In the genomic region with DNA sequence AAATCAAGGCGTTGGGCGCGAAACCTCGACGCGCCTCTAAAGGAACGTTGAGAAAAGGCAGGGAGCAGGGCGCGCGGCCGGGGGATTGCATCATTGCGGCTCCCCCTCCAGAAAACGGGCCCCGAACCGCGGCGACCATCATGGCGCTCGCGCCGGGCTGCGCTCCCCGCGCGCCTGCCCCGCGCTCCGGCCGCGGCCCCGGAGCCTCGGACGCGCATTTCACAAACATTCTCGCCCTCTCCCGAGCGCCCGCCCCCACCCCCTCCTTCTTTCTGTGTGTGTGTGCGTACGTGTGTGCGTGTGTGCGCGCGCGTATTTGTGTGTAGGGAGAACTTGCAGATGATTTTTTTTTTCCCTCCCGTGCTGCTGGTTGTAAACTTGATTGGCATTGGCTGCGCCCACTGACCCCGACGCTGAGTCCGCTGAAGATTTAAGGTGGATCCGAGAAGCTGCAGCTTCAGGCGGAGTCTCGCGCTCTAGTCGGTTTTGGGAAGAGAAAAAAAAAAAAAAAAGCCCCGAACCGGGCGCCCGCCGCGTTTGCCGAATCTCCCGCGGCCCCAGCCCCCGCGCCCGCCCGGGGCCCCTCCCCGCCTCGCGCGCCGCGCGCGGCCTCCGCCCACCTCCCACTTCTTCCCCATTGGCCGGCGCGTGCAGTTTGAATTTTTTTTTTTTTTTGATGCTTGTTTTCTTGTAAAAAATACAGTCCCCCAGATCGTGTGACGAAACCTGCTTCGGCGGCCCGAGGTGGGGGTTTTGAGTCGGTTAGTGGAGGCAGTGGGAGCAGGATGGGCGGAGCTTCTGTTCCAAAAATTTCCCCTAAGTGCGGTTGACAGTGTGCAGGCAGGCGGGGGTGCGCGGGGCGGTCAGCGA, we compare ENCODE assay signal across 1 cellular context.
TF ChIP-seq lines count a peak whose summit lies in the region.

No MANE protein-coding gene starts in this region.

TF ChIP-seq in H1, 55 proteins besides CTCF, POLR2A, EP300 and RAD21 (continues in another document):
- peak; percentile 63 for TF ChIP-seq PHF8 (conservative IDR thresholded peaks at IDR 0.05; ENCODE audit: low read depth, low read length)
- TF ChIP-seq SP2 (IDR thresholded peaks at IDR 0.05; ENCODE audit: low read length): no peak
- no peak for TF ChIP-seq CREB1 (IDR thresholded peaks at IDR 0.05)
- TF ChIP-seq TAF1 (IDR thresholded peaks at IDR 0.05; ENCODE audit: low read depth, low read length): peak; percentile 88
- no peak for TF ChIP-seq NRF1 (IDR thresholded peaks at IDR 0.05; ENCODE audit: low read depth, low read length)
- no peak for TF ChIP-seq SUZ12 (IDR thresholded peaks at IDR 0.05; ENCODE audit: low read length)
- TF ChIP-seq SAP30 (IDR thresholded peaks at IDR 0.05; ENCODE audit: insufficient read depth, insufficient replicate concordance, low read length): no peak
- TF ChIP-seq RBBP5 (IDR thresholded peaks at IDR 0.05; ENCODE audit: borderline replicate concordance, low read depth, low read length): no peak; the same call in 1 of the 2 replicates
- peak; percentile 90 for TF ChIP-seq YY1 (IDR thresholded peaks at IDR 0.05; ENCODE audit: low read depth, low read length)
- TF ChIP-seq HDAC6 (IDR thresholded peaks at IDR 0.05; ENCODE audit: low read depth, low read length): no peak
- TF ChIP-seq TAF7 (optimal IDR thresholded peaks at IDR 0.05; ENCODE audit: borderline replicate concordance, low read depth, low read length): no peak
- TF ChIP-seq, protein P1, sequence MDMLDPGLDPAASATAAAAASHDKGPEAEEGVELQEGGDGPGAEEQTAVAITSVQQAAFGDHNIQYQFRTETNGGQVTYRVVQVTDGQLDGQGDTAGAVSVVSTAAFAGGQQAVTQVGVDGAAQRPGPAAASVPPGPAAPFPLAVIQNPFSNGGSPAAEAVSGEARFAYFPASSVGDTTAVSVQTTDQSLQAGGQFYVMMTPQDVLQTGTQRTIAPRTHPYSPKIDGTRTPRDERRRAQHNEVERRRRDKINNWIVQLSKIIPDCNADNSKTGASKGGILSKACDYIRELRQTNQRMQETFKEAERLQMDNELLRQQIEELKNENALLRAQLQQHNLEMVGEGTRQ (IDR thresholded peaks at IDR 0.05; ENCODE audit: low read length): no peak
- peak; percentile 10 for TF ChIP-seq NANOG (IDR thresholded peaks at IDR 0.05; ENCODE audit: insufficient read depth, low read depth, low read length, poor library complexity, severe bottlenecking)
- peak; percentile 68 for TF ChIP-seq MAX (IDR thresholded peaks at IDR 0.05)
- peak; percentile 74 for TF ChIP-seq JUND (IDR thresholded peaks at IDR 0.05; ENCODE audit: low read length)
- peak; percentile 32 for TF ChIP-seq CTBP2 (IDR thresholded peaks at IDR 0.05; ENCODE audit: borderline replicate concordance, insufficient read depth, insufficient read length, low read length)
- TF ChIP-seq SP4 (IDR thresholded peaks at IDR 0.05; ENCODE audit: low read length): no peak
- 0 out of 2 replicates have a peak, but pooled peaks have one; percentile 1 for TF ChIP-seq SRF (IDR thresholded peaks at IDR 0.05; ENCODE audit: low read depth, low read length)
- no peak for TF ChIP-seq CBX8 (IDR thresholded peaks at IDR 0.05; ENCODE audit: borderline replicate concordance, low read depth, low read length)
- TF ChIP-seq POU5F1 (IDR thresholded peaks at IDR 0.05; ENCODE audit: low read depth, low read length): no peak
- no peak for TF ChIP-seq ZNF274 (IDR thresholded peaks at IDR 0.05; ENCODE audit: borderline replicate concordance, extremely low read depth, low read length)
- TF ChIP-seq TEAD4 (IDR thresholded peaks at IDR 0.05; ENCODE audit: low read depth, low read length): no peak
- no peak for TF ChIP-seq RNF2 (IDR thresholded peaks at IDR 0.05; ENCODE audit: borderline replicate concordance, low read depth, low read length, missing control alignments, poor library complexity, severe bottlenecking)
- TF ChIP-seq, protein P2, sequence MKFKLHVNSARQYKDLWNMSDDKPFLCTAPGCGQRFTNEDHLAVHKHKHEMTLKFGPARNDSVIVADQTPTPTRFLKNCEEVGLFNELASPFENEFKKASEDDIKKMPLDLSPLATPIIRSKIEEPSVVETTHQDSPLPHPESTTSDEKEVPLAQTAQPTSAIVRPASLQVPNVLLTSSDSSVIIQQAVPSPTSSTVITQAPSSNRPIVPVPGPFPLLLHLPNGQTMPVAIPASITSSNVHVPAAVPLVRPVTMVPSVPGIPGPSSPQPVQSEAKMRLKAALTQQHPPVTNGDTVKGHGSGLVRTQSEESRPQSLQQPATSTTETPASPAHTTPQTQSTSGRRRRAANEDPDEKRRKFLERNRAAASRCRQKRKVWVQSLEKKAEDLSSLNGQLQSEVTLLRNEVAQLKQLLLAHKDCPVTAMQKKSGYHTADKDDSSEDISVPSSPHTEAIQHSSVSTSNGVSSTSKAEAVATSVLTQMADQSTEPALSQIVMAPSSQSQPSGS (IDR thresholded peaks at IDR 0.05; ENCODE audit: low read length): no peak
- peak in 1 of 2 experiments; percentile 44; a peak in 1 of 4 replicates for TF ChIP-seq HDAC2 (IDR thresholded peaks at IDR 0.05; ENCODE audit: borderline replicate concordance in 1 of 2, low read depth in 2 of 2, low read length in 2 of 2)
- TF ChIP-seq KDM4A (IDR thresholded peaks at IDR 0.05; ENCODE audit: low read depth, low read length, severe bottlenecking): no peak
- no peak for TF ChIP-seq EZH2 (IDR thresholded peaks at IDR 0.05; ENCODE audit: low read depth, low read length, severe bottlenecking)
- TF ChIP-seq TBP (IDR thresholded peaks at IDR 0.05; ENCODE audit: low read depth, low read length): peak; percentile 69
- TF ChIP-seq CEBPB (IDR thresholded peaks at IDR 0.05; ENCODE audit: low read depth, low read length): peak; percentile 97
- no peak for TF ChIP-seq GABPA (IDR thresholded peaks at IDR 0.05; ENCODE audit: borderline replicate concordance, insufficient read depth, low read length)
- peak; percentile 66 for TF ChIP-seq ASH2L (IDR thresholded peaks at IDR 0.05; ENCODE audit: low read length)
- peak in 1 of 2 experiments; percentile 59; a peak in 2 of 4 replicates for TF ChIP-seq SIN3A (conservative IDR thresholded peaks at IDR 0.05 in 1 of 2, IDR thresholded peaks at IDR 0.05 in 1 of 2; ENCODE audit: low read depth in 1 of 2, low read length in 2 of 2)
- TF ChIP-seq GTF2F1 (IDR thresholded peaks at IDR 0.05; ENCODE audit: borderline replicate concordance, low read depth, low read length): no peak
- no peak for TF ChIP-seq CBX5 (IDR thresholded peaks at IDR 0.05; ENCODE audit: low read depth, low read length)
- peak; percentile 36; the same call in 1 of the 2 replicates for TF ChIP-seq KDM1A (IDR thresholded peaks at IDR 0.05; ENCODE audit: borderline replicate concordance, low read length)
- TF ChIP-seq SIX5 (IDR thresholded peaks at IDR 0.05; ENCODE audit: low read depth, low read length): no peak
- TF ChIP-seq CHD2 (IDR thresholded peaks at IDR 0.05; ENCODE audit: low read length): no peak; the same call in 1 of the 2 replicates
- TF ChIP-seq TCF12 (IDR thresholded peaks at IDR 0.05; ENCODE audit: low read depth, low read length): no peak
- no peak for TF ChIP-seq RFX5 (IDR thresholded peaks at IDR 0.05; ENCODE audit: borderline replicate concordance, low read depth, low read length)
- no peak for TF ChIP-seq EGR1 (IDR thresholded peaks at IDR 0.05; ENCODE audit: borderline replicate concordance, low read depth, low read length)
- no peak for TF ChIP-seq CHD1 (IDR thresholded peaks at IDR 0.05; ENCODE audit: low read depth, low read length)
- TF ChIP-seq E2F6 (IDR thresholded peaks at IDR 0.05): peak; percentile 71; the same call in 1 of the 2 replicates
- TF ChIP-seq ATF3 (IDR thresholded peaks at IDR 0.05; ENCODE audit: insufficient read depth, low read depth, low read length): peak; percentile 75; the same call in 1 of the 2 replicates
- TF ChIP-seq SP1 (IDR thresholded peaks at IDR 0.05; ENCODE audit: low read depth, low read length): no peak
- TF ChIP-seq RXRA (IDR thresholded peaks at IDR 0.05; ENCODE audit: insufficient read depth, low read depth, low read length): no peak
- no peak for TF ChIP-seq JUN (IDR thresholded peaks at IDR 0.05; ENCODE audit: low read depth, low read length)
- TF ChIP-seq SIRT6 (IDR thresholded peaks at IDR 0.05; ENCODE audit: low read length): no peak
- TF ChIP-seq FOSL1 (IDR thresholded peaks at IDR 0.05; ENCODE audit: insufficient read depth, low read depth, low read length): 0 out of 2 replicates have a peak, but pooled peaks have one; percentile 49
- TF ChIP-seq BRCA1 (IDR thresholded peaks at IDR 0.05; ENCODE audit: low read depth, low read length): no peak
- TF ChIP-seq KDM5A (IDR thresholded peaks at IDR 0.05; ENCODE audit: low read length): no peak
- TF ChIP-seq BACH1 (IDR thresholded peaks at IDR 0.05; ENCODE audit: low read length): peak; percentile 4; the same call in 1 of the 2 replicates
- no peak for TF ChIP-seq CHD7 (IDR thresholded peaks at IDR 0.05; ENCODE audit: insufficient replicate concordance, low read length)
- TF ChIP-seq BCL11A (IDR thresholded peaks at IDR 0.05; ENCODE audit: low read depth in 2 of 2, low read length in 2 of 2): no peak
- TF ChIP-seq POLR2AphosphoS5 (IDR thresholded peaks at IDR 0.05; ENCODE audit: low read depth, low read length): peak; percentile 78; the same call in 1 of the 2 replicates
